8 cellular contexts compared by ENCODE assay signal in the genomic region with DNA sequence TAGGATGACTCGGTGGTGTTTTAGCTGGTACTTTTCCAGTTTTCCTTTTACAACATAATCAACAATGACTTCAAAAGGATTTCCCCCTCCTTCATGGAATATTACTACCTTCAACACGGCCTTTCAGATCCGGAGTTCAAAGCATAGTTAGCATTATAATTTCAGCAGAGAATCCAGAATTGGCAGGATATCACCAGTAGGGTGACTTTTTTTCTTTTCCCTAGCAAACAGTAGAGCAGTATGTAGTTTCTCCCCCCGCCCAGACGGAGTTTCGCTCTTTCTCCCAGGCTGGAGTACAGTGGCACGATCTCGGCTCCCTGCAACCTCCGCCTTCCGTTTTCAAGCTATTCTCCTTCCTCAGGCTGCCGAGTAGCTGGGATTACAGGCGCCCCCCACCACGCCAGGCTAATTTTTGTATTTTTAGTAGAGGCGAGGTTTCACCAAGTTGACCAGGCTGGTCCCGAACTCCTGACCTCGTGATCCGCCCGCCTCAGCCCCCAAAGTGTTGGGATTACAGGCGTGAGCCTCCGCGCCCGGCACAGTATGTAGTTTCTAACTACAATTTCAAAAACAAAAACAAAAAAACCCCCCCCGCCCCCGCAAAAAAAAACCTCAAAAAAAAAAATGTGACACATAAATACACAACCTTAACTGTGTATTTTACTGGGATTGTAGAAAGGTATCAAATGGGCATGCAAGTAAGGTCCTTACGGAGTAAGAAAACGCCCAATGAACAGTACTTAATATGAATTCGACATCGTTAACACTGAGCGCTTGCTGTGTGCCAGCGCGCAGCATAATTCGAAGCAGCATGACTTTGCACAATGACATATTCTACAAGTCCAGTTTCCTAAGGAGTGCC. TPM values are rescaled to one million over a fixed set of nuclear protein-coding genes. Genes with fewer than 3 reads are reported as not detected.
DNase-seq lines count a peak whose midpoint lies in the region; ATAC-seq lines count a peak whose summit lies in the region.

No MANE protein-coding gene starts in this region.

- 2% methylated on average over 32 of the region's 32 CpGs for WGBS in right cardiac atrium

- H3K4me1 Mint-ChIP-seq in CD8-positive, alpha-beta memory T cell = peaks cover 34 to 40% (median 36%) of the 10 kb centered on the region in 3 donors
- peaks cover 33% of the 10 kb centered on the region for H3K4me1 Mint-ChIP-seq in T-helper 17 cell

- POLR2A ChIA-PET in CD8-positive, alpha-beta memory T cell (lab: Charles Lee) = interaction anchor here (0.5 to 5.8 kb wide), 18 partner anchors 10 to 1672 kb away, joined by 3 to 322 read pairs (median 6); partner anchors contain the start of genes ADSS2, CATSPERE, DESI2 and HNRNPU

- H3K4me3 ChIP-seq in CD8-positive, alpha-beta memory T cell (ENCODE audit: low read length) = peak overlapping the region; percentile 96
- H3K4me3 ChIP-seq in right cardiac atrium (ENCODE audit: low read length) = peak overlapping the region; percentile 95

- H3K4me1 ChIP-seq in CD8-positive, alpha-beta memory T cell (ENCODE audit: insufficient read depth, low read length) = peaks cover 29% of the 10 kb centered on the region
- H3K4me1 ChIP-seq in right cardiac atrium (ENCODE audit: control insufficient read depth, insufficient read depth, low read length) = no peaks in the 10 kb centered on the region

- no peaks in the 10 kb centered on the region for H3K9me3 ChIP-seq in CD8-positive, alpha-beta memory T cell (ENCODE audit: low read length)
- H3K9me3 ChIP-seq in T-helper 17 cell (ENCODE audit: control insufficient read depth, low read length, poor library complexity, severe bottlenecking) = no peaks in the 10 kb centered on the region
- no peaks in the 10 kb centered on the region for H3K9me3 ChIP-seq in right cardiac atrium (ENCODE audit: control insufficient read depth, low read length)

- peaks cover 0 to 1% of the 10 kb centered on the region in 2 donors for H3K27me3 Mint-ChIP-seq in CD8-positive, alpha-beta memory T cell
- no peaks in the 10 kb centered on the region for H3K27me3 Mint-ChIP-seq in T-helper 17 cell

- intact Hi-C loops in right cardiac atrium (cut with DNase I) = loop anchor here in 3 of 4 donors (2.0 to 10.0 kb wide), 3 partner anchors 29 to 211 kb away; no protein-coding TSS in a partner anchor

- peak overlapping the region; percentile 88 to 100 (median 99) for H3K4me3 Mint-ChIP-seq in CD8-positive, alpha-beta memory T cell
- peak overlapping the region; percentile 96 for H3K4me3 Mint-ChIP-seq in T-helper 17 cell

- ATAC-seq in GM21528 (IDR thresholded peaks at IDR 0.05; ENCODE audit: low FRiP score, unreplicated experiment) = peak; percentile 23
- ATAC-seq in T-helper 17 cell = peak; percentile 35
- ATAC-seq in right cardiac atrium = peak; percentile 27 to 38

- peaks cover 7 to 26% (median 8%) of the 10 kb centered on the region in 3 donors for H3K36me3 Mint-ChIP-seq in CD8-positive, alpha-beta memory T cell
- peaks cover 2% of the 10 kb centered on the region for H3K36me3 Mint-ChIP-seq in T-helper 17 cell (ENCODE audit: low read depth)

- peak overlapping the region; percentile 95 to 100 (median 99) for H3K27ac Mint-ChIP-seq in CD8-positive, alpha-beta memory T cell
- peak overlapping the region; percentile 98 for H3K27ac Mint-ChIP-seq in T-helper 17 cell

- CTCF ChIA-PET in CD8-positive, alpha-beta memory T cell (lab: Charles Lee) = interaction anchor here (0.9 to 5.6 kb wide), 10 partner anchors 17 to 209 kb away, joined by 3 to 95 read pairs (median 6); partner anchors contain the start of gene HNRNPU

- peak overlapping the region; percentile 98 for H3K27ac ChIP-seq in CD8-positive, alpha-beta memory T cell (ENCODE audit: low read depth, low read length)
- peak overlapping the region; percentile 93 for H3K27ac ChIP-seq in right cardiac atrium (ENCODE audit: low read length)

- no peaks in the 10 kb centered on the region for H3K9me3 Mint-ChIP-seq in CD8-positive, alpha-beta memory T cell

- no peaks in the 10 kb centered on the region for H3K27me3 ChIP-seq in CD8-positive, alpha-beta memory T cell (ENCODE audit: insufficient read depth, low read length, poor library complexity, severe bottlenecking)
- no peaks in the 10 kb centered on the region for H3K27me3 ChIP-seq in right cardiac atrium (ENCODE audit: control insufficient read depth, insufficient read depth)

- peak; percentile 36 to 63 (median 51) for DNase-seq in CD8-positive, alpha-beta memory T cell
- DNase-seq in NCI-H1417 (lab: John Stamatoyannopoulos, UW) = peak; percentile 58 to 94 (median 81)
- DNase-seq in T-helper 17 cell = peak; percentile 24 to 32 (median 30)
- DNase-seq in anterior cingulate cortex (lab: John Stamatoyannopoulos, UW) = peak in 48 of 58 donors; percentile 7 to 80 (median 40)
- peak; percentile 64 to 82 (median 79) for DNase-seq in right cardiac atrium
- DNase-seq in putamen (ENCODE audit: low spot score) = peak; percentile 80
- no peak for DNase-seq in OCI-M2 (lab: John Stamatoyannopoulos, UW; ENCODE audit: unreplicated experiment)

- no peaks in the 10 kb centered on the region for H3K36me3 ChIP-seq in CD8-positive, alpha-beta memory T cell (ENCODE audit: insufficient read depth, low read length)

RNA-seq across cellular contexts. Expression of gene COX20, which starts 1.5 kb away (rescaled TPM):
- 10 to 100 TPM; 35.7 to 36.2 TPM for total RNA-seq in CD8-positive, alpha-beta memory T cell
- 47.0 TPM for polyA plus RNA-seq in CD8-positive, alpha-beta memory T cell
- total RNA-seq in T-helper 17 cell (10 to 100 TPM; 24.4 to 24.8 TPM), right cardiac atrium (10 to 100 TPM; 57.8 to 68.5 (median 63.0) TPM)
- 121 TPM for polyA plus RNA-seq in right cardiac atrium

RNA-seq across cellular contexts. Expression of gene HNRNPU, which starts 30.4 kb away (rescaled TPM):
- total RNA-seq in CD8-positive, alpha-beta memory T cell = 100 to 1,000 TPM; 598 to 630 TPM
- 382 TPM for polyA plus RNA-seq in CD8-positive, alpha-beta memory T cell
- 100 to 1,000 TPM; 440 to 563 TPM for total RNA-seq in T-helper 17 cell
- 100 to 1,000 TPM; 180 to 194 (median 184) TPM for total RNA-seq in right cardiac atrium
- polyA plus RNA-seq in right cardiac atrium = 112 TPM
